Comparison of ENCODE assay signal across 8 cellular contexts in the genomic region with DNA sequence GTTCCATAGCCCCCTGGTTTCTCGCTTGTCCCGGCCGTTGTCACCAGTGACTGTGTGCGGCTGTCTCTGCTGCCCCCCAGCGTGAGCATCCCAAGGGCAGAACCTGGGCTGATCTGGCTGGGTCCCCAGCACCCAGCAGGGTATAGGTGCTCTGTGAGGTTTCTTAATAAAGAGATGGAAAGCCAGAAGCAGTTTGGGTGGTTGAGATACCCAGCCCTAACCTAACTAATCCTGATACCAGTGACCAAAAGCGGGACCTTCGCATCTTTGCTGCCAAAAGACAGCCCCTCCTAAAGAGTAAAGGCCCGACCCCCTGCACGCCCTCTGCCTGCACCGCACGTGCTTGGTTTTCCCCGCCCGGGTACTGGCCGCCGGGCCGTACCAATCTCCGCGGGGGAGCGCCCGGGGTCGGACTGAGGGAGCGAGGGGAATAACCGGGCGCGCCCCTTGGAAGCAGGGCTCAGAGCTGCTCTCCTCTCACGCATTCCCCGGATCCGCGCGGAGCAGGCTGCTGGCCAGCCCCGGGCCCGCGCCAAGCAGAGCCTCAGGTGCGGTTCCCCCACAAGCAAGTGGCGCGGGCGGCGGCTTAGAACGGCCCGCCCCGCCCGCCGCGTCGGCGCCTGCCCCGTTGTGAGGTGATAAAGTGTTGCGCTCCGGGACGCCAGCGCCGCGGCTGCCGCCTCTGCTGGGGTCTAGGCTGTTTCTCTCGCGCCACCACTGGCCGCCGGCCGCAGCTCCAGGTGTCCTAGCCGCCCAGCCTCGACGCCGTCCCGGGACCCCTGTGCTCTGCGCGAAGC. TPM values are rescaled to one million over a fixed set of nuclear protein-coding genes. Genes with fewer than 3 reads are reported as not detected.
DNase-seq lines count a peak whose midpoint lies in the region; ATAC-seq and TF ChIP-seq lines count a peak whose summit lies in the region.

A gene with protein sequence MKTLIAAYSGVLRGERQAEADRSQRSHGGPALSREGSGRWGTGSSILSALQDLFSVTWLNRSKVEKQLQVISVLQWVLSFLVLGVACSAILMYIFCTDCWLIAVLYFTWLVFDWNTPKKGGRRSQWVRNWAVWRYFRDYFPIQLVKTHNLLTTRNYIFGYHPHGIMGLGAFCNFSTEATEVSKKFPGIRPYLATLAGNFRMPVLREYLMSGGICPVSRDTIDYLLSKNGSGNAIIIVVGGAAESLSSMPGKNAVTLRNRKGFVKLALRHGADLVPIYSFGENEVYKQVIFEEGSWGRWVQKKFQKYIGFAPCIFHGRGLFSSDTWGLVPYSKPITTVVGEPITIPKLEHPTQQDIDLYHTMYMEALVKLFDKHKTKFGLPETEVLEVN (plus strand): TSS at position 667 of the 797 bp plus-strand sequence. CDS start 214 bp downstream, outside the sequence.

- ATAC-seq in GM19035 (IDR thresholded peaks at IDR 0.05; ENCODE audit: unreplicated experiment): peak; percentile 70
- peak; percentile 57 for ATAC-seq in HG03342 (IDR thresholded peaks at IDR 0.05; ENCODE audit: unreplicated experiment)
- peak; percentile 90 for ATAC-seq in central memory CD8-positive, alpha-beta T cell (replicated peaks; ENCODE audit: extremely low read depth, poor library complexity, severe bottlenecking)
- ATAC-seq in left colon: peak; percentile 97

- H3K27ac Mint-ChIP-seq in central memory CD8-positive, alpha-beta T cell (ENCODE audit: low read depth): peak within 1 kb of the TSS; percentile 63

- peak within 1 kb of the TSS; percentile 51 for H3K4me3 ChIP-seq in AG09309 (ENCODE audit: control insufficient read depth, low read depth, low read length)

- peak within 1 kb of the TSS; percentile 76 for H3K4me3 Mint-ChIP-seq in central memory CD8-positive, alpha-beta T cell

- DNase-seq in AG09309 (ENCODE audit: low read depth) (no peak), NCI-H345 (lab: John Stamatoyannopoulos, UW) (peak; percentile 79), left colon (peak; percentile 73 to 87)
- peak; percentile 35 for DNase-seq in activated CD4-positive, CD25-positive, alpha-beta regulatory T cell treated with anti-CD3 and anti-CD28 coated beads, Interleukin-2, amount 50 U/mL, for 16 hours (ENCODE audit: low read depth, low spot score)
- peak; percentile 48 for DNase-seq in central memory CD8-positive, alpha-beta T cell (ENCODE audit: low spot score in 2 of 2)
- peak; percentile 66 for DNase-seq in stimulated activated CD4-positive, alpha-beta T cell treated with anti-CD3 and anti-CD28 coated beads, Interleukin-2, amount 100 ng/mL, for 4 hours (ENCODE audit: low read depth)

- peaks cover 11% of the 10 kb centered on the region for H3K4me1 Mint-ChIP-seq in central memory CD8-positive, alpha-beta T cell

- peaks cover 2% of the 10 kb centered on the region for H3K36me3 Mint-ChIP-seq in central memory CD8-positive, alpha-beta T cell (ENCODE audit: insufficient read depth)

- peaks cover 32% of the 10 kb centered on the region for H3K27me3 Mint-ChIP-seq in central memory CD8-positive, alpha-beta T cell

- TF ChIP-seq CTCF in AG09309 (IDR thresholded peaks at IDR 0.05; ENCODE audit: control insufficient read depth, insufficient read depth, low read depth, low read length, missing control alignments): peak; percentile 4

- no peaks in the 10 kb centered on the region for H3K9me3 Mint-ChIP-seq in central memory CD8-positive, alpha-beta T cell

- intact Hi-C loops in left colon (cut with DNase I, micrococcal nuclease): no loop called here

RNA-seq across cellular contexts. Expression of the gene that starts here (rescaled TPM):
- total RNA-seq in left colon: 1 to 10 TPM; 1.7 to 3.3 TPM
